ENCODE assay signal across 9 cellular contexts in genomic region chr2:197254776-197255521, GRCh38. TPM values are rescaled to one million over a fixed set of nuclear protein-coding genes. Genes with fewer than 3 reads are reported as not detected.
DNase-seq lines count a peak whose midpoint lies in the region; ATAC-seq lines count a peak whose summit lies in the region.
"Had no signal": no experiment of that assay in that cellular context is flagged by ENCODE, and none has a peak within 500 bp of the region (broad histone marks: within the 10 kb centered on the region; RNA-seq: fewer than 3 reads in every experiment).

No MANE protein-coding gene starts in this region.

- H3K27ac ChIP-seq in skeletal muscle tissue (ENCODE audit: low read depth, low read length) = peak overlapping the region; percentile 18
- H3K27ac ChIP-seq: C4-2B had no signal

- DNase-seq in activated CD4-positive, CD25-positive, alpha-beta regulatory T cell treated with anti-CD3 and anti-CD28 coated beads, Interleukin-2, amount 50 U/mL, for 72 hours = no peak
- no peak for DNase-seq in 8988T
- DNase-seq in NCI-H524 treated with DMSO at 0.1 percent for 48 hours (lab: John Stamatoyannopoulos, UW) = no peak
- DNase-seq in NCI-H774 (lab: John Stamatoyannopoulos, UW) = no peak

- no peaks in the 10 kb centered on the region for H3K9me3 Mint-ChIP-seq in activated T-helper 17 cell treated with anti-CD3 and anti-CD28 coated beads, Interleukin-2, amount 50 U/mL, for 72 hours

- H3K36me3 Mint-ChIP-seq in activated T-helper 17 cell treated with anti-CD3 and anti-CD28 coated beads, Interleukin-2, amount 50 U/mL, for 72 hours (ENCODE audit: low read depth) = peaks cover 13% of the 10 kb centered on the region

- H3K27ac Mint-ChIP-seq in activated T-helper 17 cell treated with anti-CD3 and anti-CD28 coated beads, Interleukin-2, amount 50 U/mL, for 72 hours = peak overlapping the region; percentile 99

- no peaks in the 10 kb centered on the region for H3K36me3 ChIP-seq in skeletal muscle tissue (ENCODE audit: control insufficient read depth in 3 of 3, insufficient read depth in 3 of 3, low read length in 3 of 3)

- peak overlapping the region in 1 of 3 donors; percentile 32 for H3K9ac ChIP-seq in skeletal muscle tissue (ENCODE audit: low read depth in 1 of 3, low read length in 3 of 3)

- no peaks in the 10 kb centered on the region for H3K9me3 ChIP-seq in skeletal muscle tissue (ENCODE audit: control insufficient read depth in 3 of 3, low read length in 3 of 3)

- H3K4me3 Mint-ChIP-seq in activated T-helper 17 cell treated with anti-CD3 and anti-CD28 coated beads, Interleukin-2, amount 50 U/mL, for 72 hours = peak overlapping the region; percentile 97

- ATAC-seq in activated CD4-positive, CD25-positive, alpha-beta regulatory T cell treated with anti-CD3 and anti-CD28 coated beads, Interleukin-2, amount 50 U/mL, for 24 hours = peak; percentile 58 to 65
- ATAC-seq in HG02981 (IDR thresholded peaks at IDR 0.05; ENCODE audit: unreplicated experiment) = peak; percentile 22
- ATAC-seq in activated T-helper 17 cell treated with anti-CD3 and anti-CD28 coated beads, Interleukin-2, amount 50 U/mL, for 72 hours (replicated peaks) = peak; percentile 65

- H3K27me3 ChIP-seq in skeletal muscle tissue (ENCODE audit: control insufficient read depth in 3 of 3, insufficient read depth in 3 of 3, low read length in 3 of 3) = no peaks in the 10 kb centered on the region

- no peak overlapping the region for H3K4me3 ChIP-seq in skeletal muscle tissue (ENCODE audit: low read length in 3 of 3)

- H3K4me1 ChIP-seq in skeletal muscle tissue (ENCODE audit: control insufficient read depth in 3 of 3, insufficient read depth in 3 of 3, low read length in 3 of 3) = peaks cover 0 to 8% (median 0%) of the 10 kb centered on the region in 3 donors

- H3K27me3 Mint-ChIP-seq in activated T-helper 17 cell treated with anti-CD3 and anti-CD28 coated beads, Interleukin-2, amount 50 U/mL, for 72 hours = no peaks in the 10 kb centered on the region

- peaks cover 65% of the 10 kb centered on the region for H3K4me1 Mint-ChIP-seq in activated T-helper 17 cell treated with anti-CD3 and anti-CD28 coated beads, Interleukin-2, amount 50 U/mL, for 72 hours

RNA-seq across cellular contexts. Expression of gene ANKRD44, which starts 55.6 kb away (rescaled TPM):
- total RNA-seq in activated T-helper 17 cell treated with anti-CD3 and anti-CD28 coated beads, Interleukin-2, amount 50 U/mL, for 72 hours = 100 to 1,000 TPM; 131 to 154 TPM
- total RNA-seq in skeletal muscle tissue = 26.6 TPM
